1 cellular context compared by ENCODE assay signal in the genomic region with DNA sequence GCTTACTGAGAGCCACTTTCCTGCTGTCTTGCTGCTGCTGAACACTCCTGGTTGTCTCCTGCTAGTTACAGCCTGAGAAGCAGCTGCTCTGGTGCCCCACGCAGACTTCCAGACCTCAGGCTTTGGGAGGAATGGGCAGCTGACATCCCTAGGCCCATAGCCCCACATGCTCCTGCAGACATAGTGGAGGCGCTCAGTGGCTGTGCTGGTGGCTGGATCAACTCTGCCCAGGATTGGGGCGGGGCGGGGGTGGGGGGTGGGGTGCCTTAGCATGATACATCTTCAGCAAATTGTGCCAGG.
TF ChIP-seq lines count a peak whose summit lies in the region.

No MANE protein-coding gene starts in this region.

TF ChIP-seq in IMR-90, 13 proteins besides CTCF, POLR2A, EP300 and RAD21:
- no peak for TF ChIP-seq SMC3 (IDR thresholded peaks at IDR 0.05; ENCODE audit: low read depth, low read length)
- no peak for TF ChIP-seq RCOR1 (IDR thresholded peaks at IDR 0.05; ENCODE audit: insufficient replicate concordance, low read length)
- TF ChIP-seq RFX5 (IDR thresholded peaks at IDR 0.05; ENCODE audit: low read depth, low read length), result no peak
- TF ChIP-seq NFE2L2 (IDR thresholded peaks at IDR 0.05; ENCODE audit: low read depth, low read length), result no peak
- TF ChIP-seq FOS (IDR thresholded peaks at IDR 0.05; ENCODE audit: low read depth, low read length), result no peak
- TF ChIP-seq MXI1 (IDR thresholded peaks at IDR 0.05; ENCODE audit: borderline replicate concordance, low read depth, low read length), result no peak
- TF ChIP-seq MAFK (IDR thresholded peaks at IDR 0.05; ENCODE audit: low read depth, low read length), result no peak
- TF ChIP-seq, protein P1, sequence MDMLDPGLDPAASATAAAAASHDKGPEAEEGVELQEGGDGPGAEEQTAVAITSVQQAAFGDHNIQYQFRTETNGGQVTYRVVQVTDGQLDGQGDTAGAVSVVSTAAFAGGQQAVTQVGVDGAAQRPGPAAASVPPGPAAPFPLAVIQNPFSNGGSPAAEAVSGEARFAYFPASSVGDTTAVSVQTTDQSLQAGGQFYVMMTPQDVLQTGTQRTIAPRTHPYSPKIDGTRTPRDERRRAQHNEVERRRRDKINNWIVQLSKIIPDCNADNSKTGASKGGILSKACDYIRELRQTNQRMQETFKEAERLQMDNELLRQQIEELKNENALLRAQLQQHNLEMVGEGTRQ (IDR thresholded peaks at IDR 0.05; ENCODE audit: low read depth, low read length), result no peak
- TF ChIP-seq, protein P2, sequence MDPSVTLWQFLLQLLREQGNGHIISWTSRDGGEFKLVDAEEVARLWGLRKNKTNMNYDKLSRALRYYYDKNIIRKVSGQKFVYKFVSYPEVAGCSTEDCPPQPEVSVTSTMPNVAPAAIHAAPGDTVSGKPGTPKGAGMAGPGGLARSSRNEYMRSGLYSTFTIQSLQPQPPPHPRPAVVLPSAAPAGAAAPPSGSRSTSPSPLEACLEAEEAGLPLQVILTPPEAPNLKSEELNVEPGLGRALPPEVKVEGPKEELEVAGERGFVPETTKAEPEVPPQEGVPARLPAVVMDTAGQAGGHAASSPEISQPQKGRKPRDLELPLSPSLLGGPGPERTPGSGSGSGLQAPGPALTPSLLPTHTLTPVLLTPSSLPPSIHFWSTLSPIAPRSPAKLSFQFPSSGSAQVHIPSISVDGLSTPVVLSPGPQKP (IDR thresholded peaks at IDR 0.05; ENCODE audit: borderline replicate concordance, low read depth, low read length), result no peak
TF ChIP-seq in IMR-90: peak in this region for 0.
